1 cellular context compared by ENCODE assay signal in genomic region chr5:135135530-135136201, GRCh38.
TF ChIP-seq lines count a peak whose summit lies in the region.

No MANE protein-coding gene starts in this region.

TF ChIP-seq in K562, 482 proteins besides CTCF, POLR2A, EP300 and RAD21 (continued from another document and continues in another):
- TF ChIP-seq NR1H2 (CRISPR knock-in tag; IDR thresholded peaks at IDR 0.05) (no peak), ZNF184 (CRISPR knock-in tag; IDR thresholded peaks at IDR 0.05) (no peak), HNRNPUL1 (IDR thresholded peaks at IDR 0.05; ENCODE audit: low read length) (no peak), DEAF1 (CRISPR knock-in tag; IDR thresholded peaks at IDR 0.05) (no peak), MXD1 (CRISPR knock-in tag; IDR thresholded peaks at IDR 0.05; ENCODE audit: borderline replicate concordance, poor library complexity, severe bottlenecking) (no peak), ZNF561 (CRISPR knock-in tag; conservative IDR thresholded peaks at IDR 0.05) (no peak), ZNF589 (CRISPR knock-in tag; IDR thresholded peaks at IDR 0.05; ENCODE audit: low read depth) (no peak), RBM14 (IDR thresholded peaks at IDR 0.05; ENCODE audit: borderline replicate concordance, insufficient read depth, low read depth, low read length) (no peak), DNMT1 (IDR thresholded peaks at IDR 0.05) (no peak), ZNF134 (CRISPR knock-in tag; conservative IDR thresholded peaks at IDR 0.05) (no peak), KDM2B (CRISPR knock-in tag; IDR thresholded peaks at IDR 0.05) (no peak), ZEB2 (IDR thresholded peaks at IDR 0.05) (peak; percentile 79; the same call in 1 of the 2 replicates), PHB (CRISPR knock-in tag; IDR thresholded peaks at IDR 0.05) (no peak), HMBOX1 (IDR thresholded peaks at IDR 0.05) (no peak), GTF2A2 (tag; IDR thresholded peaks at IDR 0.05) (no peak), TCFL5 (CRISPR knock-in tag; conservative IDR thresholded peaks at IDR 0.05) (no peak), MXI1 (IDR thresholded peaks at IDR 0.05; ENCODE audit: low read depth, low read length) (no peak), DDX20 (tag; IDR thresholded peaks at IDR 0.05; ENCODE audit: low read depth) (no peak), ZNF445 (CRISPR knock-in tag; IDR thresholded peaks at IDR 0.05; ENCODE audit: low read depth) (no peak), SRF (CRISPR knock-in tag; IDR thresholded peaks at IDR 0.05) (no peak), PML (IDR thresholded peaks at IDR 0.05; ENCODE audit: low read length) (no peak), MYNN (IDR thresholded peaks at IDR 0.05) (no peak), MYNN (CRISPR knock-in tag; IDR thresholded peaks at IDR 0.05) (no peak), FUS (optimal IDR thresholded peaks at IDR 0.05; ENCODE audit: low read depth, low read length) (no peak), ZBTB49 (CRISPR knock-in tag; IDR thresholded peaks at IDR 0.05; ENCODE audit: borderline replicate concordance) (no peak), PHB2 (IDR thresholded peaks at IDR 0.05; ENCODE audit: low read depth) (no peak), RBFOX2 (IDR thresholded peaks at IDR 0.05; ENCODE audit: low read depth, low read length) (peak; percentile 53; the same call in 1 of the 2 replicates), PHTF2 (CRISPR knock-in tag; IDR thresholded peaks at IDR 0.05) (no peak), PURB (CRISPR knock-in tag; IDR thresholded peaks at IDR 0.05; ENCODE audit: low read depth) (no peak), CHAMP1 (IDR thresholded peaks at IDR 0.05) (no peak), PREB (CRISPR knock-in tag; IDR thresholded peaks at IDR 0.05) (no peak), CAMTA2 (CRISPR knock-in tag; conservative IDR thresholded peaks at IDR 0.05) (no peak), RFX5 (IDR thresholded peaks at IDR 0.05; ENCODE audit: low read depth, low read length) (no peak), ATF3 (IDR thresholded peaks at IDR 0.05) (peak; percentile 93), ATF3 (CRISPR knock-in tag; conservative IDR thresholded peaks at IDR 0.05) (no peak), MYBL2 (IDR thresholded peaks at IDR 0.05; ENCODE audit: low read depth) (no peak), MYBL2 (CRISPR knock-in tag; IDR thresholded peaks at IDR 0.05; ENCODE audit: borderline replicate concordance) (no peak), ZNF586 (CRISPR knock-in tag; conservative IDR thresholded peaks at IDR 0.05) (no peak), ETS2 (tag; IDR thresholded peaks at IDR 0.05; ENCODE audit: borderline replicate concordance, poor library complexity, severe bottlenecking) (no peak), E2F8 (IDR thresholded peaks at IDR 0.05; ENCODE audit: low read depth, partially characterized antibody) (no peak), LCOR (CRISPR knock-in tag; IDR thresholded peaks at IDR 0.05) (no peak), CBX8 (IDR thresholded peaks at IDR 0.05; ENCODE audit: borderline replicate concordance, extremely low read depth, low read depth, low read length, poor library complexity, severe bottlenecking) (no peak), USF1 (CRISPR knock-in tag; IDR thresholded peaks at IDR 0.05) (no peak), SAFB (IDR thresholded peaks at IDR 0.05; ENCODE audit: borderline replicate concordance, low read depth, low read length) (no peak), VEZF1 (CRISPR knock-in tag; IDR thresholded peaks at IDR 0.05) (no peak; the same call in 1 of the 2 replicates), TSC22D4 (tag; IDR thresholded peaks at IDR 0.05) (no peak), ZNF146 (CRISPR knock-in tag; IDR thresholded peaks at IDR 0.05; ENCODE audit: unreplicated experiment) (no peak), PKNOX1 (IDR thresholded peaks at IDR 0.05) (0 out of 2 replicates have a peak, but pooled peaks have one; percentile 20), RHOXF2B (CRISPR knock-in tag; conservative IDR thresholded peaks at IDR 0.05) (no peak), CREB3L1 (IDR thresholded peaks at IDR 0.05; ENCODE audit: borderline replicate concordance, low read depth) (no peak), HDGF (IDR thresholded peaks at IDR 0.05) (no peak), CBFA2T3 (IDR thresholded peaks at IDR 0.05) (peak; percentile 50), KDM5B (IDR thresholded peaks at IDR 0.05; ENCODE audit: insufficient replicate concordance, low read depth, low read length) (no peak), ZNF75A (CRISPR knock-in tag; IDR thresholded peaks at IDR 0.05) (no peak)
